In genomic region chr2:177400337-177400923, GRCh38 we compare ENCODE assay signal across 1 cellular context.
TF ChIP-seq lines count a peak whose summit lies in the region.

No MANE protein-coding gene starts in this region.

TF ChIP-seq in WTC11, 78 proteins besides CTCF, POLR2A, EP300 and RAD21 (continued from another document):
- TF ChIP-seq, protein P1, sequence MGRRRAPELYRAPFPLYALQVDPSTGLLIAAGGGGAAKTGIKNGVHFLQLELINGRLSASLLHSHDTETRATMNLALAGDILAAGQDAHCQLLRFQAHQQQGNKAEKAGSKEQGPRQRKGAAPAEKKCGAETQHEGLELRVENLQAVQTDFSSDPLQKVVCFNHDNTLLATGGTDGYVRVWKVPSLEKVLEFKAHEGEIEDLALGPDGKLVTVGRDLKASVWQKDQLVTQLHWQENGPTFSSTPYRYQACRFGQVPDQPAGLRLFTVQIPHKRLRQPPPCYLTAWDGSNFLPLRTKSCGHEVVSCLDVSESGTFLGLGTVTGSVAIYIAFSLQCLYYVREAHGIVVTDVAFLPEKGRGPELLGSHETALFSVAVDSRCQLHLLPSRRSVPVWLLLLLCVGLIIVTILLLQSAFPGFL (CRISPR knock-in tag; IDR thresholded peaks at IDR 0.05; ENCODE audit: borderline replicate concordance), result no peak
- no peak for TF ChIP-seq SOX15 (CRISPR knock-in tag; IDR thresholded peaks at IDR 0.05)
- no peak for TF ChIP-seq NR2C2 (CRISPR knock-in tag; IDR thresholded peaks at IDR 0.05)
- TF ChIP-seq ZNF396 (CRISPR knock-in tag; IDR thresholded peaks at IDR 0.05; ENCODE audit: borderline replicate concordance), result no peak
- TF ChIP-seq, protein P2, sequence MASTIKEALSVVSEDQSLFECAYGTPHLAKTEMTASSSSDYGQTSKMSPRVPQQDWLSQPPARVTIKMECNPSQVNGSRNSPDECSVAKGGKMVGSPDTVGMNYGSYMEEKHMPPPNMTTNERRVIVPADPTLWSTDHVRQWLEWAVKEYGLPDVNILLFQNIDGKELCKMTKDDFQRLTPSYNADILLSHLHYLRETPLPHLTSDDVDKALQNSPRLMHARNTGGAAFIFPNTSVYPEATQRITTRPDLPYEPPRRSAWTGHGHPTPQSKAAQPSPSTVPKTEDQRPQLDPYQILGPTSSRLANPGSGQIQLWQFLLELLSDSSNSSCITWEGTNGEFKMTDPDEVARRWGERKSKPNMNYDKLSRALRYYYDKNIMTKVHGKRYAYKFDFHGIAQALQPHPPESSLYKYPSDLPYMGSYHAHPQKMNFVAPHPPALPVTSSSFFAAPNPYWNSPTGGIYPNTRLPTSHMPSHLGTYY (CRISPR knock-in tag; IDR thresholded peaks at IDR 0.05), result no peak
- TF ChIP-seq MYBL2 (CRISPR knock-in tag; IDR thresholded peaks at IDR 0.05), result no peak
- TF ChIP-seq ZNF423 (CRISPR knock-in tag; IDR thresholded peaks at IDR 0.05), result no peak
- TF ChIP-seq HMGXB4 (CRISPR knock-in tag; IDR thresholded peaks at IDR 0.05), result no peak
TF ChIP-seq in WTC11: peak in this region for 0.
